ENCODE assay signal across 1 cellular context in genomic region chr20:37914672-37915433, GRCh38.
TF ChIP-seq lines count a peak whose summit lies in the region.

No MANE protein-coding gene starts in this region.

TF ChIP-seq in SK-N-SH, 30 proteins besides CTCF, POLR2A, EP300 and RAD21 (continued from another document):
- TF ChIP-seq USF2 (IDR thresholded peaks at IDR 0.05; ENCODE audit: borderline replicate concordance, low read depth, low read length): no peak
- no peak for TF ChIP-seq IRF3 (IDR thresholded peaks at IDR 0.05; ENCODE audit: low read depth, low read length)
- TF ChIP-seq MXI1 (IDR thresholded peaks at IDR 0.05; ENCODE audit: low read depth, low read length): no peak
- TF ChIP-seq TAF1 (IDR thresholded peaks at IDR 0.05; ENCODE audit: borderline replicate concordance, low read depth, low read length): no peak
- TF ChIP-seq FOXM1 (IDR thresholded peaks at IDR 0.05; ENCODE audit: low read depth): no peak
- no peak for TF ChIP-seq SIN3A (IDR thresholded peaks at IDR 0.05; ENCODE audit: borderline replicate concordance, low read depth, low read length)
- no peak for TF ChIP-seq FOSL2 (IDR thresholded peaks at IDR 0.05; ENCODE audit: borderline replicate concordance, low read depth)
